ENCODE assay signal across 1 cellular context in the genomic region with DNA sequence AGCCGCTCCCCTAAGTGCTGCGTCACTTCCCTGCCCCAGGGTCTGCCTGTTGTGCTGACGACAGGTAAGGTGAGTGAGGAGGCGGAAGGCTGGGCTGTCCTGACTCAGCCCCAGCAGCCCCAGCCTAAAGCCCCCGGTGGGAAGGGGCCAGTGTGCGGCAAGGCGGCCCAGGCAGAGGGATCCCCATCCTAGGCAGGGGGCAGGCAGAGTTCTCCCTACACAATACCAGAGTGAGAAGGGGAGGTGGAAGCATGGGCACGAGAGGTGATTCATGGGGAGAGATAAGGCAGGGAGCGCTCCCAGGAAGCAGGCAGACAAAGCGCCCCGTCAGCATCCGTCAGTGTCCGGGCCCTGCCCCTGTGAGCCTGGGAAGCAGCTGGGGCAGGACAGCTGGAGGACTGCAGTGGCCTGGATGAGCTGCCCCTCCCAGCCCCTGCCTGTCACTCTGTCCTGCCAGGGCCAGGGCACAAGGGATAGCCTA.
TF ChIP-seq lines count a peak whose summit lies in the region.

No MANE protein-coding gene starts in this region.

TF ChIP-seq in HEK293, 187 proteins besides CTCF, POLR2A, EP300 and RAD21 (continued from another document):
- TF ChIP-seq, protein P1, sequence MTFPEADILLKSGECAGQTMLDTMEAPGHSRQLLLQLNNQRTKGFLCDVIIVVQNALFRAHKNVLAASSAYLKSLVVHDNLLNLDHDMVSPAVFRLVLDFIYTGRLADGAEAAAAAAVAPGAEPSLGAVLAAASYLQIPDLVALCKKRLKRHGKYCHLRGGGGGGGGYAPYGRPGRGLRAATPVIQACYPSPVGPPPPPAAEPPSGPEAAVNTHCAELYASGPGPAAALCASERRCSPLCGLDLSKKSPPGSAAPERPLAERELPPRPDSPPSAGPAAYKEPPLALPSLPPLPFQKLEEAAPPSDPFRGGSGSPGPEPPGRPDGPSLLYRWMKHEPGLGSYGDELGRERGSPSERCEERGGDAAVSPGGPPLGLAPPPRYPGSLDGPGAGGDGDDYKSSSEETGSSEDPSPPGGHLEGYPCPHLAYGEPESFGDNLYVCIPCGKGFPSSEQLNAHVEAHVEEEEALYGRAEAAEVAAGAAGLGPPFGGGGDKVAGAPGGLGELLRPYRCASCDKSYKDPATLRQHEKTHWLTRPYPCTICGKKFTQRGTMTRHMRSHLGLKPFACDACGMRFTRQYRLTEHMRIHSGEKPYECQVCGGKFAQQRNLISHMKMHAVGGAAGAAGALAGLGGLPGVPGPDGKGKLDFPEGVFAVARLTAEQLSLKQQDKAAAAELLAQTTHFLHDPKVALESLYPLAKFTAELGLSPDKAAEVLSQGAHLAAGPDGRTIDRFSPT (tag by site-specific recombination; IDR thresholded peaks at IDR 0.05) = no peak
- TF ChIP-seq ZNF600 (tag by site-specific recombination; IDR thresholded peaks at IDR 0.05) (0 out of 2 replicates have a peak, but pooled peaks have one; percentile 21), SP2 (tag by site-specific recombination; IDR thresholded peaks at IDR 0.05) (0 out of 2 replicates have a peak, but pooled peaks have one; percentile 10), HOXD13 (CRISPR knock-in tag; IDR thresholded peaks at IDR 0.05; ENCODE audit: borderline replicate concordance) (no peak)
